1 cellular context compared by ENCODE assay signal in genomic region chr1:26799479-26800133, GRCh38.
TF ChIP-seq lines count a peak whose summit lies in the region.

No MANE protein-coding gene starts in this region.

TF ChIP-seq in HEK293, 187 proteins besides CTCF, POLR2A, EP300 and RAD21 (continued from another document):
- TF ChIP-seq, protein P1, sequence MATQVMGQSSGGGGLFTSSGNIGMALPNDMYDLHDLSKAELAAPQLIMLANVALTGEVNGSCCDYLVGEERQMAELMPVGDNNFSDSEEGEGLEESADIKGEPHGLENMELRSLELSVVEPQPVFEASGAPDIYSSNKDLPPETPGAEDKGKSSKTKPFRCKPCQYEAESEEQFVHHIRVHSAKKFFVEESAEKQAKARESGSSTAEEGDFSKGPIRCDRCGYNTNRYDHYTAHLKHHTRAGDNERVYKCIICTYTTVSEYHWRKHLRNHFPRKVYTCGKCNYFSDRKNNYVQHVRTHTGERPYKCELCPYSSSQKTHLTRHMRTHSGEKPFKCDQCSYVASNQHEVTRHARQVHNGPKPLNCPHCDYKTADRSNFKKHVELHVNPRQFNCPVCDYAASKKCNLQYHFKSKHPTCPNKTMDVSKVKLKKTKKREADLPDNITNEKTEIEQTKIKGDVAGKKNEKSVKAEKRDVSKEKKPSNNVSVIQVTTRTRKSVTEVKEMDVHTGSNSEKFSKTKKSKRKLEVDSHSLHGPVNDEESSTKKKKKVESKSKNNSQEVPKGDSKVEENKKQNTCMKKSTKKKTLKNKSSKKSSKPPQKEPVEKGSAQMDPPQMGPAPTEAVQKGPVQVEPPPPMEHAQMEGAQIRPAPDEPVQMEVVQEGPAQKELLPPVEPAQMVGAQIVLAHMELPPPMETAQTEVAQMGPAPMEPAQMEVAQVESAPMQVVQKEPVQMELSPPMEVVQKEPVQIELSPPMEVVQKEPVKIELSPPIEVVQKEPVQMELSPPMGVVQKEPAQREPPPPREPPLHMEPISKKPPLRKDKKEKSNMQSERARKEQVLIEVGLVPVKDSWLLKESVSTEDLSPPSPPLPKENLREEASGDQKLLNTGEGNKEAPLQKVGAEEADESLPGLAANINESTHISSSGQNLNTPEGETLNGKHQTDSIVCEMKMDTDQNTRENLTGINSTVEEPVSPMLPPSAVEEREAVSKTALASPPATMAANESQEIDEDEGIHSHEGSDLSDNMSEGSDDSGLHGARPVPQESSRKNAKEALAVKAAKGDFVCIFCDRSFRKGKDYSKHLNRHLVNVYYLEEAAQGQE (tag by site-specific recombination; IDR thresholded peaks at IDR 0.05): no peak
- TF ChIP-seq ZFHX2 (tag by site-specific recombination; conservative IDR thresholded peaks at IDR 0.05) (no peak), ZNF248 (tag by site-specific recombination; IDR thresholded peaks at IDR 0.05) (no peak), ZNF843 (tag by site-specific recombination; IDR thresholded peaks at IDR 0.05) (no peak), ZBTB17 (tag by site-specific recombination; IDR thresholded peaks at IDR 0.05) (no peak), ZNF629 (tag by site-specific recombination; IDR thresholded peaks at IDR 0.05) (peak; percentile 90), ZNF747 (tag by site-specific recombination; IDR thresholded peaks at IDR 0.05) (no peak), GLIS1 (tag by site-specific recombination; IDR thresholded peaks at IDR 0.05) (peak; percentile 89), ZNF140 (tag by site-specific recombination; IDR thresholded peaks at IDR 0.05) (no peak), ZNF23 (tag by site-specific recombination; IDR thresholded peaks at IDR 0.05; ENCODE audit: borderline replicate concordance) (no peak), ZNF214 (tag by site-specific recombination; IDR thresholded peaks at IDR 0.05; ENCODE audit: borderline replicate concordance) (no peak), ZNF600 (tag by site-specific recombination; IDR thresholded peaks at IDR 0.05) (0 out of 2 replicates have a peak, but pooled peaks have one; percentile 39), ZFP69B (tag by site-specific recombination; IDR thresholded peaks at IDR 0.05) (0 out of 2 replicates have a peak, but pooled peaks have one; percentile 8), ZNF529 (tag by site-specific recombination; IDR thresholded peaks at IDR 0.05; ENCODE audit: insufficient replicate concordance) (no peak), SP2 (tag by site-specific recombination; IDR thresholded peaks at IDR 0.05) (no peak), ZNF76 (tag by site-specific recombination; IDR thresholded peaks at IDR 0.05; ENCODE audit: borderline replicate concordance, low read depth) (no peak), ZBTB21 (tag by site-specific recombination; IDR thresholded peaks at IDR 0.05) (peak; percentile 81), ZBTB8A (tag by site-specific recombination; IDR thresholded peaks at IDR 0.05) (no peak), ZNF561 (tag by site-specific recombination; IDR thresholded peaks at IDR 0.05; ENCODE audit: borderline replicate concordance) (no peak), ZNF184 (tag by site-specific recombination; IDR thresholded peaks at IDR 0.05) (no peak), ZNF791 (tag by site-specific recombination; IDR thresholded peaks at IDR 0.05) (no peak), ZNF132 (tag by site-specific recombination; IDR thresholded peaks at IDR 0.05; ENCODE audit: borderline replicate concordance) (no peak), ZNF202 (tag by site-specific recombination; IDR thresholded peaks at IDR 0.05; ENCODE audit: borderline replicate concordance) (no peak), KLF9 (tag by site-specific recombination; IDR thresholded peaks at IDR 0.05; ENCODE audit: low read depth) (no peak), PRDM10 (tag by site-specific recombination; IDR thresholded peaks at IDR 0.05) (no peak), ZNF416 (tag by site-specific recombination; IDR thresholded peaks at IDR 0.05) (no peak), ZBTB26 (tag by site-specific recombination; optimal IDR thresholded peaks at IDR 0.05) (no peak), ZNF10 (tag by site-specific recombination; IDR thresholded peaks at IDR 0.05) (no peak), KLF7 (tag by site-specific recombination; IDR thresholded peaks at IDR 0.05; ENCODE audit: borderline replicate concordance) (no peak), ZNF133 (tag by site-specific recombination; IDR thresholded peaks at IDR 0.05) (no peak), ZNF514 (tag by site-specific recombination; IDR thresholded peaks at IDR 0.05) (no peak), ZNF211 (tag by site-specific recombination; IDR thresholded peaks at IDR 0.05; ENCODE audit: low read depth) (no peak), ZNF830 (tag by site-specific recombination; IDR thresholded peaks at IDR 0.05; ENCODE audit: low read depth) (no peak), ZNF2 (tag by site-specific recombination; IDR thresholded peaks at IDR 0.05) (no peak), IKZF3 (tag by site-specific recombination; IDR thresholded peaks at IDR 0.05) (peak; percentile 42; the same call in 1 of the 2 replicates), PRDM1 (tag by site-specific recombination; IDR thresholded peaks at IDR 0.05) (no peak), ZNF174 (tag by site-specific recombination; IDR thresholded peaks at IDR 0.05) (no peak), SCRT1 (tag by site-specific recombination; IDR thresholded peaks at IDR 0.05; ENCODE audit: borderline replicate concordance) (no peak), ZNF530 (tag by site-specific recombination; IDR thresholded peaks at IDR 0.05; ENCODE audit: low read depth) (no peak), ZNF335 (tag by site-specific recombination; conservative IDR thresholded peaks at IDR 0.05) (peak; percentile 67; the same call in 1 of the 2 replicates), PATZ1 (tag by site-specific recombination; IDR thresholded peaks at IDR 0.05) (no peak)
- TF ChIP-seq, protein P2, sequence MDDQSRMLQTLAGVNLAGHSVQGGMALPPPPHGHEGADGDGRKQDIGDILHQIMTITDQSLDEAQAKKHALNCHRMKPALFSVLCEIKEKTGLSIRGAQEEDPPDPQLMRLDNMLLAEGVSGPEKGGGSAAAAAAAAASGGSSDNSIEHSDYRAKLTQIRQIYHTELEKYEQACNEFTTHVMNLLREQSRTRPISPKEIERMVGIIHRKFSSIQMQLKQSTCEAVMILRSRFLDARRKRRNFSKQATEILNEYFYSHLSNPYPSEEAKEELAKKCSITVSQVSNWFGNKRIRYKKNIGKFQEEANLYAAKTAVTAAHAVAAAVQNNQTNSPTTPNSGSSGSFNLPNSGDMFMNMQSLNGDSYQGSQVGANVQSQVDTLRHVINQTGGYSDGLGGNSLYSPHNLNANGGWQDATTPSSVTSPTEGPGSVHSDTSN (CRISPR knock-in tag; IDR thresholded peaks at IDR 0.05): no peak
- TF ChIP-seq, protein P3, sequence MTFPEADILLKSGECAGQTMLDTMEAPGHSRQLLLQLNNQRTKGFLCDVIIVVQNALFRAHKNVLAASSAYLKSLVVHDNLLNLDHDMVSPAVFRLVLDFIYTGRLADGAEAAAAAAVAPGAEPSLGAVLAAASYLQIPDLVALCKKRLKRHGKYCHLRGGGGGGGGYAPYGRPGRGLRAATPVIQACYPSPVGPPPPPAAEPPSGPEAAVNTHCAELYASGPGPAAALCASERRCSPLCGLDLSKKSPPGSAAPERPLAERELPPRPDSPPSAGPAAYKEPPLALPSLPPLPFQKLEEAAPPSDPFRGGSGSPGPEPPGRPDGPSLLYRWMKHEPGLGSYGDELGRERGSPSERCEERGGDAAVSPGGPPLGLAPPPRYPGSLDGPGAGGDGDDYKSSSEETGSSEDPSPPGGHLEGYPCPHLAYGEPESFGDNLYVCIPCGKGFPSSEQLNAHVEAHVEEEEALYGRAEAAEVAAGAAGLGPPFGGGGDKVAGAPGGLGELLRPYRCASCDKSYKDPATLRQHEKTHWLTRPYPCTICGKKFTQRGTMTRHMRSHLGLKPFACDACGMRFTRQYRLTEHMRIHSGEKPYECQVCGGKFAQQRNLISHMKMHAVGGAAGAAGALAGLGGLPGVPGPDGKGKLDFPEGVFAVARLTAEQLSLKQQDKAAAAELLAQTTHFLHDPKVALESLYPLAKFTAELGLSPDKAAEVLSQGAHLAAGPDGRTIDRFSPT (tag by site-specific recombination; IDR thresholded peaks at IDR 0.05): peak; percentile 88
